ENCODE assay signal across 24 cellular contexts in genomic region chr1:54010415-54011117, GRCh38. TPM values are rescaled to one million over a fixed set of nuclear protein-coding genes. Genes with fewer than 3 reads are reported as not detected.
"Had no signal": no experiment of that assay in that cellular context is flagged by ENCODE, and none has a peak within 500 bp of the region (broad histone marks: within the 10 kb centered on the region; RNA-seq: fewer than 3 reads in every experiment).

No MANE protein-coding gene starts in this region.

- H3K9ac ChIP-seq: KMS-11 had no signal

- H3K36me3 ChIP-seq: SJSA1 had no signal

- DNase-seq: activated B cell treated with CpG ODN at 0.5 μM for 24 hours; activated CD4-positive, alpha-beta T cell treated with anti-CD3 and anti-CD28 coated beads, Interleukin-2, amount 10 ng/mL, durations not matched to agents 7 days and 5 days; activated CD8-positive, alpha-beta T cell treated with anti-CD3 and anti-CD28 coated beads for 36 hours; activated effector memory CD4-positive, alpha-beta T cell treated with Interleukin-2 at 50 U/mL for 16 hours; activated naive CD4-positive, alpha-beta T cell treated with Interleukin-2 at 50 U/mL for 16 hours; activated T-cell treated with anti-CD3 and anti-CD28 coated beads, Interleukin-2, amount 50 U/mL, for 24 hours; amygdala; NCI-H1092; NCI-H1417 treated with DMSO at 0.1 percent for 48 hours; NCI-H1694; NCI-H2029 treated with DMSO at 0.1 percent for 48 hours; NCI-H510A treated with DMSO at 0.1 percent for 48 hours; NCI-H69; SHP77; T-helper 17 cell; T-helper 9 cell had no signal

- H3K27ac ChIP-seq: KMS-11, SJSA1 had no signal

- H3K4me1 Mint-ChIP-seq: activated B cell treated with CpG ODN at 0.5 μM for 24 hours; activated CD4-positive, alpha-beta T cell treated with anti-CD3 and anti-CD28 coated beads, Interleukin-2, amount 10 ng/mL, durations not matched to agents 7 days and 5 days; brain; central memory CD8-positive, alpha-beta T cell; T-helper 17 cell had no signal

- H3K4me1 ChIP-seq: SJSA1 had no signal

- ATAC-seq: activated CD8-positive, alpha-beta T cell treated with anti-CD3 and anti-CD28 coated beads for 36 hours; activated naive CD4-positive, alpha-beta T cell treated with anti-CD3 and anti-CD28 coated beads, Interleukin-2, amount 50 U/mL, for 72 hours; T-helper 17 cell had no signal

- H3K4me3 Mint-ChIP-seq: activated B cell treated with CpG ODN at 0.5 μM for 24 hours; activated CD4-positive, alpha-beta T cell treated with anti-CD3 and anti-CD28 coated beads, Interleukin-2, amount 10 ng/mL, durations not matched to agents 7 days and 5 days; activated CD8-positive, alpha-beta T cell treated with anti-CD3 and anti-CD28 coated beads for 36 hours; activated T-cell treated with anti-CD3 and anti-CD28 coated beads, Interleukin-2, amount 50 U/mL, for 24 hours; activated T-helper 1 cell treated with anti-CD3 and anti-CD28 coated beads, Interleukin-12 subunit alpha, Interleukin-12 subunit beta, Interleukin-2, Interleukin-4 antibody, amounts not matched to agents 30 ng/mL and 10 ng/mL and 1 ng/mL, durations not matched to agents 14 hours and 24 hours and 36 hours; brain; central memory CD8-positive, alpha-beta T cell; T-helper 17 cell had no signal

- H3K27ac Mint-ChIP-seq: activated B cell treated with CpG ODN at 0.5 μM for 24 hours; activated CD4-positive, alpha-beta T cell treated with anti-CD3 and anti-CD28 coated beads, Interleukin-2, amount 10 ng/mL, durations not matched to agents 7 days and 5 days; activated CD8-positive, alpha-beta T cell treated with anti-CD3 and anti-CD28 coated beads for 36 hours; activated T-cell treated with anti-CD3 and anti-CD28 coated beads, Interleukin-2, amount 50 U/mL, for 24 hours; activated T-helper 1 cell treated with anti-CD3 and anti-CD28 coated beads, Interleukin-12 subunit alpha, Interleukin-12 subunit beta, Interleukin-2, Interleukin-4 antibody, amounts not matched to agents 30 ng/mL and 10 ng/mL and 1 ng/mL, durations not matched to agents 14 hours and 24 hours and 36 hours; brain; T-helper 17 cell had no signal

- H3K4me3 ChIP-seq: SJSA1 had no signal

- H3K36me3 Mint-ChIP-seq: activated naive CD4-positive, alpha-beta T cell treated with anti-CD3 and anti-CD28 coated beads, Interleukin-2, amount 50 U/mL, for 72 hours; brain had no signal

- H3K4me2 ChIP-seq: KMS-11 had no signal

- H3K9me3 Mint-ChIP-seq: activated B cell treated with CpG ODN at 0.5 μM for 24 hours; activated CD4-positive, alpha-beta T cell treated with anti-CD3 and anti-CD28 coated beads, Interleukin-2, amount 10 ng/mL, durations not matched to agents 7 days and 5 days; activated CD8-positive, alpha-beta T cell treated with anti-CD3 and anti-CD28 coated beads for 36 hours; activated naive CD4-positive, alpha-beta T cell treated with anti-CD3 and anti-CD28 coated beads, Interleukin-2, amount 50 U/mL, for 72 hours; activated T-cell treated with anti-CD3 and anti-CD28 coated beads, Interleukin-2, amount 50 U/mL, for 24 hours; activated T-helper 1 cell treated with anti-CD3 and anti-CD28 coated beads, Interleukin-12 subunit alpha, Interleukin-12 subunit beta, Interleukin-2, Interleukin-4 antibody, amounts not matched to agents 30 ng/mL and 10 ng/mL and 1 ng/mL, durations not matched to agents 14 hours and 24 hours and 36 hours; brain; central memory CD8-positive, alpha-beta T cell had no signal

- H3K27me3 Mint-ChIP-seq: activated T-cell treated with anti-CD3 and anti-CD28 coated beads, Interleukin-2, amount 50 U/mL, for 24 hours had no signal

- H3K9me3 ChIP-seq: SJSA1 had no signal

RNA-seq across cellular contexts. Expression of gene LDLRAD1, which starts 7.4 kb away (rescaled TPM):
- total RNA-seq: activated B cell treated with CpG ODN at 0.5 μM for 24 hours; activated CD4-positive, alpha-beta T cell treated with anti-CD3 and anti-CD28 coated beads, Interleukin-2, amount 10 ng/mL, durations not matched to agents 7 days and 5 days; activated CD8-positive, alpha-beta T cell treated with anti-CD3 and anti-CD28 coated beads for 36 hours; activated naive CD4-positive, alpha-beta T cell treated with anti-CD3 and anti-CD28 coated beads, Interleukin-2, amount 50 U/mL, for 72 hours; activated T-helper 1 cell treated with anti-CD3 and anti-CD28 coated beads, Interleukin-12 subunit alpha, Interleukin-12 subunit beta, Interleukin-2, Interleukin-4 antibody, amounts not matched to agents 30 ng/mL and 10 ng/mL and 1 ng/mL, durations not matched to agents 14 hours and 24 hours and 36 hours; astrocyte; MCF 10A; SJSA1; T-helper 17 cell had no signal
